Comparison of ENCODE assay signal across 9 cellular contexts in the genomic region with DNA sequence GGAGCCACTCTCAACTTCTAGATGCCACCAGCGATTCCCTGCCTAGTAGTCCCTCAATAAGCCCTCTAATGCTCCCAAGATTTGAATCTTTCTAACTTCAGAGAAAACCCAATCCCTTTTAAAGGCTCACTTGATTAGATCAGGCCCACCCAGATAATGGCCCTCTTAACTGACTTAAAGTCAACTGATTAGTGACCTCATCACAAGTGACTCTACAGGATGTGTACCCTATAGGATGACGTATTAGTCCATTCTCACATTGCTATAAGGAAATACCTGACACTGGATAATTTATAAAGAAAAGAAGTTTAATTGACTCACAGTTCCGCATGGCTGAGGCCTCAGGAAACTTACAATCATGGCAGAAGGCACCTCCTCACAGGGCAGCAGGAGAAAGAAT. TPM values are rescaled to one million over a fixed set of nuclear protein-coding genes. Genes with fewer than 3 reads are reported as not detected.
"Had no signal": no experiment of that assay in that cellular context is flagged by ENCODE, and none has a peak within 500 bp of the region (broad histone marks: within the 10 kb centered on the region; RNA-seq: fewer than 3 reads in every experiment).

No MANE protein-coding gene starts in this region.

- DNase-seq: IMR-90, KBM-7, KG1 had no signal

- ATAC-seq: K562 had no signal

- H3K4me3 ChIP-seq: K562 had no signal

- H3K27ac ChIP-seq: HL-60 had no signal

- FAIRE-seq: HTR-8/SVneo, K562 had no signal

RNA-seq across cellular contexts. Expression of gene ANKS1B, which starts 49.1 kb away (rescaled TPM):
- total RNA-seq: HT-29, HT1080 had no signal
- polyA plus RNA-seq: IgD-negative memory B cell had no signal
